Comparison of ENCODE assay signal across 20 cellular contexts in genomic region chr20:56590888-56591287, GRCh38. TPM values are rescaled to one million over a fixed set of nuclear protein-coding genes. Genes with fewer than 3 reads are reported as not detected.
A peak's percentile ranks its signal among the peaks of the same experiment; 100 is the strongest.
DNase-seq lines count a peak whose midpoint lies in the region; ATAC-seq and TF ChIP-seq lines count a peak whose summit lies in the region.
"Had no signal": no experiment of that assay in that cellular context is flagged by ENCODE, and none has a peak within 500 bp of the region (broad histone marks: within the 10 kb centered on the region; RNA-seq: fewer than 3 reads in every experiment).

No MANE protein-coding gene starts in this region.

- no peak for TF ChIP-seq RAD21 in HCT116 (IDR thresholded peaks at IDR 0.05; ENCODE audit: low read depth)

- TF ChIP-seq CTCF in HCT116 (IDR thresholded peaks at IDR 0.05 in 2 of 3, conservative IDR thresholded peaks at IDR 0.05 in 1 of 3; ENCODE audit: borderline replicate concordance in 1 of 3, insufficient read depth in 1 of 3, low read depth in 2 of 3, low read length in 2 of 3) (no peak), PC-9 (conservative IDR thresholded peaks at IDR 0.05) (no peak), mucosa of descending colon (IDR thresholded peaks at IDR 0.05) (no peak)

- H3K9me2 ChIP-seq in HCT116 (ENCODE audit: insufficient read depth) (no peaks in the 10 kb centered on the region), PC-9 (ENCODE audit: insufficient read depth) (no peaks in the 10 kb centered on the region)

- no peak for TF ChIP-seq POLR2A in HCT116 (IDR thresholded peaks at IDR 0.05; ENCODE audit: borderline replicate concordance, extremely low read depth, insufficient read depth, insufficient read length)

- H3K27ac ChIP-seq in HCT116 (ENCODE audit: low read depth, low read length) = no peak overlapping the region
- peak overlapping the region; percentile 84 for H3K27ac ChIP-seq in PC-9

- H4K20me1 ChIP-seq in HCT116 (ENCODE audit: insufficient read depth) = no peaks in the 10 kb centered on the region
- no peaks in the 10 kb centered on the region for H4K20me1 ChIP-seq in PC-9 (ENCODE audit: insufficient read depth)

- H3F3A ChIP-seq in PC-9 (ENCODE audit: insufficient read depth, low read depth) = peaks cover 61% of the 10 kb centered on the region

- H3K4me2 ChIP-seq in HCT116 (ENCODE audit: low read length) (peak overlapping the region; percentile 23), PC-9 (no peak overlapping the region)

- POLR2A ChIA-PET in HCT116 (lab: Charles Lee) (no interaction called here), PC-9 (lab: Charles Lee; ENCODE audit: unreplicated experiment) (interaction anchor here (0.6 kb wide), 1 partner anchor 98 kb away, joined by 3 read pairs; no protein-coding TSS in a partner anchor), HEK293T (lab: Yijun Ruan, JAX) (no interaction called here)

- intact Hi-C loops in HCT116 (cut with micrococcal nuclease) = no loop called here
- intact Hi-C loops in PC-9 (cut with micrococcal nuclease; ENCODE audit: unreplicated experiment) = no loop called here
- intact Hi-C loops in mucosa of descending colon (cut with DNase I, micrococcal nuclease) = no loop called here

- BruUV-seq in HCT116 (replicated peaks; lab: Mats Ljungman, UMichigan) = no TSS peak
- BruUV-seq in PC-9 (replicated peaks; lab: Mats Ljungman, UMichigan) = no TSS peak

- no peak overlapping the region for H3K4me3 ChIP-seq in HCT116 (replicated peaks in 1 of 2; ENCODE audit: low read depth in 1 of 2, low read length in 2 of 2)
- no peak overlapping the region for H3K4me3 ChIP-seq in PC-9
- no peak overlapping the region for H3K4me3 ChIP-seq in mucosa of descending colon
- H3K4me3 ChIP-seq: GM12878 had no signal

- no peaks in the 10 kb centered on the region for H3K79me2 ChIP-seq in HCT116 (ENCODE audit: insufficient read depth, low read length)
- H3K79me2 ChIP-seq in PC-9 (ENCODE audit: low read depth) = no peaks in the 10 kb centered on the region

- no peak overlapping the region for H3K9ac ChIP-seq in HCT116 (ENCODE audit: low read length)

- H2AFZ ChIP-seq in HCT116 (ENCODE audit: low read depth, low read length, poor library complexity, severe bottlenecking) (no peak overlapping the region), PC-9 (no peak overlapping the region)

- no peak for DNase-seq in HCT116 (ENCODE audit: low read depth, low spot score)
- peak in 1 of 2 experiments; percentile 60 for DNase-seq in PC-9
- DNase-seq in mucosa of descending colon = no peak
- no peak for DNase-seq in glomerular visceral epithelial cell (ENCODE audit: extremely low spot score)
- DNase-seq in HEK293T (ENCODE audit: extremely low spot score) = no peak
- DNase-seq: C1 segment of cervical spinal cord; CD4-positive, alpha-beta memory T cell; COR-L47; DMS 273 treated with DMSO at 0.1 percent for 48 hours; DMS79; EL; GDM1; GOT3; H7; HCEC 1CT; HFFc6 had no signal

- ATAC-seq in HCT116 (no peak), esophagus mucosa (peak; percentile 53), mucosa of descending colon (no peak)
- ATAC-seq: GM12878 had no signal

- H3K9me3 ChIP-seq in HCT116 (ENCODE audit: control insufficient read depth in 1 of 2, insufficient read depth in 1 of 2, low read depth in 1 of 2, low read length in 2 of 2) = no peaks in the 10 kb centered on the region
- no peaks in the 10 kb centered on the region for H3K9me3 ChIP-seq in PC-9 (ENCODE audit: insufficient read depth, low read depth)
- H3K9me3 ChIP-seq in mucosa of descending colon = no peaks in the 10 kb centered on the region

- H3K27me3 ChIP-seq in HCT116 (ENCODE audit: insufficient read depth, low read length) = no peaks in the 10 kb centered on the region
- H3K27me3 ChIP-seq in PC-9 (ENCODE audit: insufficient read depth, low read depth) = no peaks in the 10 kb centered on the region

- CTCF ChIA-PET in HCT116 (lab: Charles Lee) = no interaction called here
- CTCF ChIA-PET in PC-9 (lab: Charles Lee) = no interaction called here
- CTCF ChIA-PET in HEK293T (lab: Yijun Ruan, JAX) = interaction anchor here (0.9 kb wide), 1 partner anchor 235 kb away, joined by 3 read pairs; no protein-coding TSS in a partner anchor

- RAD21 ChIA-PET in HCT116 (lab: Charles Lee; ENCODE audit: low non-redundant PET in 1 of 2, low total read pairs in 2 of 2, uncharacterized antibody in 2 of 2, unreplicated experiment in 2 of 2) = no interaction called here

- H3K36me3 ChIP-seq in HCT116 (ENCODE audit: control insufficient read depth in 1 of 2, insufficient read depth in 2 of 2, low read length in 2 of 2) (no peaks in the 10 kb centered on the region), PC-9 (ENCODE audit: low read depth) (no peaks in the 10 kb centered on the region), mucosa of descending colon (ENCODE audit: low read depth) (no peaks in the 10 kb centered on the region)

- H3K4me1 ChIP-seq in HCT116 (ENCODE audit: control insufficient read depth in 1 of 2, insufficient read depth in 2 of 2, low read length in 2 of 2) (peaks cover 19 to 38% of the 10 kb centered on the region in 2 experiments), PC-9 (replicated peaks; ENCODE audit: insufficient read depth) (peaks cover 62% of the 10 kb centered on the region), mucosa of descending colon (ENCODE audit: low read depth) (no peaks in the 10 kb centered on the region)

TF ChIP-seq in HCT116, 20 proteins besides CTCF, POLR2A, EP300 and RAD21 (continues in another document):
- TF ChIP-seq JUND (IDR thresholded peaks at IDR 0.05) = no peak
- TF ChIP-seq ATF3 (IDR thresholded peaks at IDR 0.05) = no peak
- TF ChIP-seq ZNF274 (IDR thresholded peaks at IDR 0.05; ENCODE audit: low read depth, low read length) = no peak
- TF ChIP-seq, protein P1, sequence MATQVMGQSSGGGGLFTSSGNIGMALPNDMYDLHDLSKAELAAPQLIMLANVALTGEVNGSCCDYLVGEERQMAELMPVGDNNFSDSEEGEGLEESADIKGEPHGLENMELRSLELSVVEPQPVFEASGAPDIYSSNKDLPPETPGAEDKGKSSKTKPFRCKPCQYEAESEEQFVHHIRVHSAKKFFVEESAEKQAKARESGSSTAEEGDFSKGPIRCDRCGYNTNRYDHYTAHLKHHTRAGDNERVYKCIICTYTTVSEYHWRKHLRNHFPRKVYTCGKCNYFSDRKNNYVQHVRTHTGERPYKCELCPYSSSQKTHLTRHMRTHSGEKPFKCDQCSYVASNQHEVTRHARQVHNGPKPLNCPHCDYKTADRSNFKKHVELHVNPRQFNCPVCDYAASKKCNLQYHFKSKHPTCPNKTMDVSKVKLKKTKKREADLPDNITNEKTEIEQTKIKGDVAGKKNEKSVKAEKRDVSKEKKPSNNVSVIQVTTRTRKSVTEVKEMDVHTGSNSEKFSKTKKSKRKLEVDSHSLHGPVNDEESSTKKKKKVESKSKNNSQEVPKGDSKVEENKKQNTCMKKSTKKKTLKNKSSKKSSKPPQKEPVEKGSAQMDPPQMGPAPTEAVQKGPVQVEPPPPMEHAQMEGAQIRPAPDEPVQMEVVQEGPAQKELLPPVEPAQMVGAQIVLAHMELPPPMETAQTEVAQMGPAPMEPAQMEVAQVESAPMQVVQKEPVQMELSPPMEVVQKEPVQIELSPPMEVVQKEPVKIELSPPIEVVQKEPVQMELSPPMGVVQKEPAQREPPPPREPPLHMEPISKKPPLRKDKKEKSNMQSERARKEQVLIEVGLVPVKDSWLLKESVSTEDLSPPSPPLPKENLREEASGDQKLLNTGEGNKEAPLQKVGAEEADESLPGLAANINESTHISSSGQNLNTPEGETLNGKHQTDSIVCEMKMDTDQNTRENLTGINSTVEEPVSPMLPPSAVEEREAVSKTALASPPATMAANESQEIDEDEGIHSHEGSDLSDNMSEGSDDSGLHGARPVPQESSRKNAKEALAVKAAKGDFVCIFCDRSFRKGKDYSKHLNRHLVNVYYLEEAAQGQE (IDR thresholded peaks at IDR 0.05; ENCODE audit: low read depth) = no peak

TF ChIP-seq in HEK293T, 16 proteins besides CTCF, POLR2A, EP300 and RAD21:
- no peak for TF ChIP-seq CTBP1 (IDR thresholded peaks at IDR 0.05; ENCODE audit: borderline replicate concordance)

RNA-seq across cellular contexts. Expression of gene TFAP2C, which starts 38.2 kb away (rescaled TPM):
- total RNA-seq in HCT116 (2021; ENCODE audit: unreplicated experiment) (6.9 TPM), PC-9 (2021) (27.8 and 34.8 TPM in 2 replicates), esophagus mucosa (30.8 TPM), mucosa of descending colon (10 to 100 TPM in 1 of 3 donors, under 1 TPM in 2; 0.52 to 12.4 (median 0.75) TPM)
- polyA plus RNA-seq in HCT116 (2012) = 3.5 and 4.1 TPM in 2 replicates
- total RNA-seq: CD4-positive, alpha-beta memory T cell; GM12878 had no signal
- polyA plus RNA-seq: CD4-positive, alpha-beta memory T cell had no signal

RNA-seq across cellular contexts. Expression of gene FAM209B, which starts 57.8 kb away (rescaled TPM):
- total RNA-seq in HCT116 (2021; ENCODE audit: unreplicated experiment) (not detected), PC-9 (2021) (not detected in 2 replicates), esophagus mucosa (0.44 TPM), mucosa of descending colon (not detected)
- polyA plus RNA-seq in HCT116 (2012) = 0.26 and 0.30 TPM in 2 replicates
- total RNA-seq: A172 had no signal
- polyA plus RNA-seq: BJ had no signal
